In genomic region chr15:69394556-69395282, GRCh38 we compare ENCODE assay signal across 8 cellular contexts. TPM values are rescaled to one million over a fixed set of nuclear protein-coding genes. Genes with fewer than 3 reads are reported as not detected.
DNase-seq lines count a peak whose midpoint lies in the region; ATAC-seq and TF ChIP-seq lines count a peak whose summit lies in the region.

No MANE protein-coding gene starts in this region.

- TF ChIP-seq POLR2A in vagina (IDR thresholded peaks at IDR 0.05), result no peak

- H3K27me3 ChIP-seq in Karpas-422 (ENCODE audit: low read length) (no peaks in the 10 kb centered on the region), heart right ventricle (peaks cover 0 to 13% (median 0%) of the 10 kb centered on the region in 7 donors), vagina (no peaks in the 10 kb centered on the region)

- H3K36me3 ChIP-seq in Karpas-422 (ENCODE audit: insufficient read depth, low read length) (no peaks in the 10 kb centered on the region), heart right ventricle (no peaks in the 10 kb centered on the region), vagina (no peaks in the 10 kb centered on the region)

- H3K4me1 ChIP-seq in Karpas-422 (ENCODE audit: low read length) (peaks cover 3% of the 10 kb centered on the region; the same call in 1 of the 2 replicates), heart right ventricle (peaks cover 0 to 14% (median 9%) of the 10 kb centered on the region in 9 donors), vagina (peaks cover 15% of the 10 kb centered on the region)

- TF ChIP-seq CTCF in 22Rv1 (IDR thresholded peaks at IDR 0.05) (peak; percentile 97), GM12874 (IDR thresholded peaks at IDR 0.05; ENCODE audit: insufficient read depth, low read depth, low read length) (peak; percentile 96), heart right ventricle (IDR thresholded peaks at IDR 0.05) (peak; percentile 94 to 99 (median 97)), vagina (IDR thresholded peaks at IDR 0.05) (peak; percentile 90 to 97 (median 92))

- WGBS in heart right ventricle, 2 donors, result 24 to 27% methylated on average over 36 of the region's 36 CpGs

- H3K4me2 ChIP-seq in Karpas-422 (ENCODE audit: low read depth, low read length, poor library complexity, severe bottlenecking), result peak overlapping the region; percentile 41

- H3K4me3 ChIP-seq in Karpas-422 (ENCODE audit: low read length) (no peak overlapping the region), heart right ventricle (peak overlapping the region in 3 of 10 donors; percentile 10 to 24 (median 16)), vagina (no peak overlapping the region)

- H3K9me3 ChIP-seq in Karpas-422 (ENCODE audit: low read length) (no peaks in the 10 kb centered on the region), heart right ventricle (no peaks in the 10 kb centered on the region), vagina (no peaks in the 10 kb centered on the region)

- peak; percentile 88 to 93 (median 91) for ATAC-seq in heart right ventricle

- H3K9ac ChIP-seq in Karpas-422 (ENCODE audit: low read length), result no peak overlapping the region

- H3K9me2 ChIP-seq in Karpas-422 (replicated peaks; ENCODE audit: insufficient read depth, low read length), result no peaks in the 10 kb centered on the region

- no peaks in the 10 kb centered on the region for H4K20me1 ChIP-seq in Karpas-422 (ENCODE audit: insufficient read depth, low read depth, low read length)

- H2AFZ ChIP-seq in Karpas-422 (ENCODE audit: low read length), result no peak overlapping the region

- peak; percentile 94 for DNase-seq in Karpas-422
- DNase-seq in T follicular helper cell (ENCODE audit: low read depth), result peak; percentile 67
- DNase-seq in activated naive CD8-positive, alpha-beta T cell treated with anti-CD3 and anti-CD28 coated beads, Interleukin-2, amount 50 U/mL, for 16 hours (ENCODE audit: low read depth, low spot score), result peak; percentile 76
- peak; percentile 81 to 87 for DNase-seq in heart right ventricle
- DNase-seq in pulmonary artery endothelial cell (ENCODE audit: low read depth, low spot score), result peak; percentile 5
- no peak for DNase-seq in vagina (ENCODE audit: extremely low spot score in 2 of 2)

- intact Hi-C loops in heart right ventricle (cut with DNase I), result loop anchor here (1.0 to 10.0 kb wide), 9 partner anchors 120 to 337 kb away; partner anchors contain the start of gene GLCE (in 3 of the 10)
- intact Hi-C loops in vagina (cut with DNase I), result loop anchor here (5.0 kb wide), 1 partner anchor 337 kb away; no protein-coding TSS in a partner anchor

- no peaks in the 10 kb centered on the region for H3K79me2 ChIP-seq in Karpas-422 (ENCODE audit: low read length)

- H3K27ac ChIP-seq in 22Rv1 (no peak overlapping the region), Karpas-422 (ENCODE audit: low read length) (no peak overlapping the region), heart right ventricle (no peak overlapping the region), vagina (no peak overlapping the region)

RNA-seq across cellular contexts. Expression of gene KIF23, which starts 19.4 kb away (rescaled TPM):
- 28.2 and 32.4 TPM in 2 replicates for total RNA-seq in Karpas-422 (2014; rRNA removed; shearing (Covaris generic); ENCODE audit: low replicate concordance)
- 1 to 10 TPM in 5 of 10 donors, under 1 TPM in 5; 0.17 to 3.4 (median 0.83) TPM for total RNA-seq in heart right ventricle
- under 1 TPM; 0.22 to 0.32 TPM for polyA plus RNA-seq in heart right ventricle
- 32.8 and 53.8 TPM in 2 replicates for total RNA-seq in pulmonary artery endothelial cell
- 7.4 TPM for total RNA-seq in vagina

RNA-seq across cellular contexts. Expression of gene RPLP1, which starts 57.9 kb away (rescaled TPM):
- total RNA-seq in Karpas-422 (2014; rRNA removed; shearing (Covaris generic); ENCODE audit: low replicate concordance), result 203 and 282 TPM in 2 replicates
- 1,000 to 10,000 TPM; 1,068 to 1,464 (median 1,266) TPM for total RNA-seq in heart right ventricle
- polyA plus RNA-seq in heart right ventricle, result 1,000 to 10,000 TPM; 1,192 to 2,100 TPM
- total RNA-seq in pulmonary artery endothelial cell, result 53.6 and 96.3 TPM in 2 replicates
- 1,258 TPM for total RNA-seq in vagina

Comparison
In these comparisons a context has a peak if more than half of its experiments do, and no peak if none do; other contexts are left out.
1. DNase-seq: peak in Karpas-422 (single experiment), T follicular helper cell (single experiment), activated naive CD8-positive, alpha-beta T cell treated with anti-CD3 and anti-CD28 coated beads, Interleukin-2, amount 50 U/mL, for 16 hours (single experiment), heart right ventricle (2 of 2) and pulmonary artery endothelial cell (single experiment); none in vagina (0 of 2).
2. Peak in every context shown above with its lines, with median percentiles within 50 percentile points of each other: CTCF ChIP-seq.